29 cellular contexts compared by ENCODE assay signal in genomic region chr2:161876416-161876815, GRCh38.
"Had no signal": no experiment of that assay in that cellular context is flagged by ENCODE, and none has a peak within 500 bp of the region (broad histone marks: within the 10 kb centered on the region; RNA-seq: fewer than 3 reads in every experiment).

No MANE protein-coding gene starts in this region.

- H3K36me3 ChIP-seq: adrenal gland, ascending aorta, brain microvascular endothelial cell, breast epithelium, cardiac muscle cell had no signal

- H3K27me3 ChIP-seq: adrenal gland, ascending aorta, body of pancreas, brain microvascular endothelial cell, breast epithelium, cardiac muscle cell had no signal

- H3K4me3 ChIP-seq: adrenal gland, ascending aorta, body of pancreas, breast epithelium, cardiac muscle cell had no signal

- H3K9me3 ChIP-seq: adrenal gland, ascending aorta, body of pancreas, breast epithelium had no signal

- DNase-seq: activated effector memory CD4-positive, alpha-beta T cell treated with anti-CD3 and anti-CD28 coated beads, Interleukin-2, amount 50 U/mL, for 16 hours; activated effector memory CD4-positive, alpha-beta T cell treated with Interleukin-2 at 50 U/mL for 16 hours; activated gamma-delta T cell; activated gamma-delta T cell treated with Interleukin-2 at 50 U/mL for 16 hours; activated naive CD4-positive, alpha-beta T cell; activated naive CD4-positive, alpha-beta T cell treated with anti-CD3 and anti-CD28 coated beads for 36 hours; activated naive CD4-positive, alpha-beta T cell treated with anti-CD3 and anti-CD28 coated beads, Interleukin-2, amount 10 ng/mL, durations not matched to agents 7 days and 5 days; activated naive CD4-positive, alpha-beta T cell treated with anti-CD3 and anti-CD28 coated beads, Interleukin-2, amount 50 U/mL, for 16 hours; activated naive CD4-positive, alpha-beta T cell treated with Interleukin-2 at 50 U/mL for 16 hours; activated naive CD8-positive, alpha-beta T cell treated with anti-CD3 and anti-CD28 coated beads for 36 hours; activated naive CD8-positive, alpha-beta T cell treated with anti-CD3 and anti-CD28 coated beads, Interleukin-2, amount 10 ng/mL, durations not matched to agents 7 days and 5 days; activated naive CD8-positive, alpha-beta T cell treated with anti-CD3 and anti-CD28 coated beads, Interleukin-2, amount 50 U/mL, for 24 hours; activated T-cell treated with anti-CD3 and anti-CD28 coated beads, Interleukin-2, amount 50 U/mL, for 24 hours; activated T-cell treated with anti-CD3 and anti-CD28 coated beads, Interleukin-2, amount 50 U/mL, for 4 hours; activated T-cell treated with anti-CD3 and anti-CD28 coated beads, Interleukin-2, amount 50 U/mL, for 48 hours; activated T-cell treated with anti-CD3 and anti-CD28 coated beads, Interleukin-2, amount 50 U/mL, for 72 hours; adrenal gland; amniotic stem cell; amygdala; anterior cingulate cortex; aorta; body of pancreas; brain microvascular endothelial cell; caudate nucleus; central memory CD4-positive, alpha-beta T cell; cerebellar nuclear complex had no signal
